In the genomic region with DNA sequence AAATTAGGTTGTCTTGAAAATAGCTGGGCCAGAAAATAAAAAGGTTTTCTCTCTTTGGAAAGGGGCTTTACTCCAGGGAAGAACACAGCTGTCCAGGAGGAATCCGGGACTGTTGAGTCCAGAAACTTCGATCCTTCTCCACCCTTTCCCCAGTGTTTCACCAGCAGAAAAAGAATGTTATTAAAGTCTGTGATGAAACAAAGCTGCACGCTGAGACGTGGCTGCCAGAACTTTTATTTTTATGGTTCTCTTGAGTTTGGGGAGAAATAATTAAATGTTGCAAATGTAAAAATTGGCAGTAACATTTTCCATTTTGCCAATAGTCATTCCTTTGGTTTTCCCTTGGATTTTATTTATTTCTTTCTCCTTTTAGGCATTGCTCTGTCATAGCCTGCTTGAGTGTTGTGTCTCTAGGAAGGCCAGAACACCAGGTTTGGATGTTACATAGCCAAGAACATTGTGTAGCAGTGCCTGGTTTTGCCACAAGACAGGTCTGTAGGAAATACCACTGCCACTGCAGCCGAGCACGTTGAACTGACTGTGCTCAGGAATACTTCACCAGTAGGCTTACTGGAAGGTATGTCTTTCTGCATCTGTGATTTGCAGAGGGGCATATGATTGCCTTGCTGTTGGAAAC, we compare ENCODE assay signal across 19 cellular contexts.
A peak's percentile ranks its signal among the peaks of the same experiment; 100 is the strongest.
DNase-seq lines count a peak whose midpoint lies in the region; ATAC-seq and TF ChIP-seq lines count a peak whose summit lies in the region.
"Had no signal": no experiment of that assay in that cellular context is flagged by ENCODE, and none has a peak within 500 bp of the region (broad histone marks: within the 10 kb centered on the region; RNA-seq: fewer than 3 reads in every experiment).

No MANE protein-coding gene starts in this region.

- H4K20me1 ChIP-seq in neural progenitor cell (ENCODE audit: low read depth), result peaks cover 88% of the 10 kb centered on the region

- H3K9me3 ChIP-seq in adipocyte (ENCODE audit: control insufficient read depth, low read length) (no peaks in the 10 kb centered on the region), gastroesophageal sphincter (peaks cover 0 to 4% (median 0%) of the 10 kb centered on the region in 3 donors), neural progenitor cell (ENCODE audit: low read depth) (no peaks in the 10 kb centered on the region), vagina (no peaks in the 10 kb centered on the region)
- H3K9me3 ChIP-seq: adrenal gland, BE2C, Caco-2 had no signal

- no peak overlapping the region for H3K27ac Mint-ChIP-seq in neural progenitor cell
- no peak overlapping the region for H3K27ac Mint-ChIP-seq in activated CD4-positive, alpha-beta T cell treated with anti-CD3 and anti-CD28 coated beads, Interleukin-2, amount 10 ng/mL, durations not matched to agents 7 days and 5 days
- H3K27ac Mint-ChIP-seq in activated T-helper 1 cell treated with anti-CD3 and anti-CD28 coated beads, Interleukin-12 subunit alpha, Interleukin-12 subunit beta, Interleukin-2, Interleukin-4 antibody, amounts not matched to agents 30 ng/mL and 10 ng/mL and 1 ng/mL, durations not matched to agents 14 hours and 24 hours and 36 hours, result no peak overlapping the region
- H3K27ac Mint-ChIP-seq: nephron progenitor cell had no signal

- 54 to 75% methylated on average over 5 to 6 of the region's 6 CpGs for WGBS in gastroesophageal sphincter (ENCODE audit: low coverage in 1 of 2), 2 donors

- H3K9ac ChIP-seq in adipocyte (ENCODE audit: low read length), result peak overlapping the region; percentile 78
- H3K9ac ChIP-seq in neural progenitor cell, result no peak overlapping the region

- peaks cover 8% of the 10 kb centered on the region for H3K9me3 Mint-ChIP-seq in neural progenitor cell
- H3K9me3 Mint-ChIP-seq in activated CD4-positive, alpha-beta T cell treated with anti-CD3 and anti-CD28 coated beads, Interleukin-2, amount 10 ng/mL, durations not matched to agents 7 days and 5 days, result peaks cover under 1% of the 10 kb centered on the region
- H3K9me3 Mint-ChIP-seq in activated T-helper 1 cell treated with anti-CD3 and anti-CD28 coated beads, Interleukin-12 subunit alpha, Interleukin-12 subunit beta, Interleukin-2, Interleukin-4 antibody, amounts not matched to agents 30 ng/mL and 10 ng/mL and 1 ng/mL, durations not matched to agents 14 hours and 24 hours and 36 hours, result no peaks in the 10 kb centered on the region

- peaks cover 100% of the 10 kb centered on the region for H3K79me2 ChIP-seq in neural progenitor cell (ENCODE audit: low read depth)

- H3K4me1 Mint-ChIP-seq in neural progenitor cell, result peaks cover 37% of the 10 kb centered on the region
- no peaks in the 10 kb centered on the region for H3K4me1 Mint-ChIP-seq in activated CD4-positive, alpha-beta T cell treated with anti-CD3 and anti-CD28 coated beads, Interleukin-2, amount 10 ng/mL, durations not matched to agents 7 days and 5 days
- H3K4me1 Mint-ChIP-seq in activated T-helper 1 cell treated with anti-CD3 and anti-CD28 coated beads, Interleukin-12 subunit alpha, Interleukin-12 subunit beta, Interleukin-2, Interleukin-4 antibody, amounts not matched to agents 30 ng/mL and 10 ng/mL and 1 ng/mL, durations not matched to agents 14 hours and 24 hours and 36 hours (ENCODE audit: low read depth), result no peaks in the 10 kb centered on the region

- peak overlapping the region; percentile 64 for H3K4me3 ChIP-seq in adipocyte (ENCODE audit: low read length)
- no peak overlapping the region for H3K4me3 ChIP-seq in gastroesophageal sphincter
- no peak overlapping the region for H3K4me3 ChIP-seq in neural progenitor cell
- H3K4me3 ChIP-seq in vagina, result no peak overlapping the region
- H3K4me3 ChIP-seq: adrenal gland, esophagus muscularis mucosa had no signal

- H3K36me3 ChIP-seq in adipocyte (ENCODE audit: control insufficient read depth, insufficient read depth, low read length, severe bottlenecking) (no peaks in the 10 kb centered on the region), gastroesophageal sphincter (no peaks in the 10 kb centered on the region), neural progenitor cell (no peaks in the 10 kb centered on the region), vagina (no peaks in the 10 kb centered on the region)
- H3K36me3 ChIP-seq: adrenal gland, BE2C, esophagus muscularis mucosa had no signal

- H3K27me3 ChIP-seq in adipocyte (replicated peaks; ENCODE audit: control insufficient read depth, insufficient read depth, low read length), result no peaks in the 10 kb centered on the region
- H3K27me3 ChIP-seq in gastroesophageal sphincter, result no peaks in the 10 kb centered on the region
- no peaks in the 10 kb centered on the region for H3K27me3 ChIP-seq in neural progenitor cell
- H3K27me3 ChIP-seq in vagina, result no peaks in the 10 kb centered on the region
- H3K27me3 ChIP-seq: adrenal gland, BE2C, esophagus muscularis mucosa had no signal

- peaks cover 8% of the 10 kb centered on the region for H3K36me3 Mint-ChIP-seq in neural progenitor cell
- H3K36me3 Mint-ChIP-seq in activated CD4-positive, alpha-beta T cell treated with anti-CD3 and anti-CD28 coated beads, Interleukin-2, amount 10 ng/mL, durations not matched to agents 7 days and 5 days (ENCODE audit: low read depth), result no peaks in the 10 kb centered on the region
- no peaks in the 10 kb centered on the region for H3K36me3 Mint-ChIP-seq in activated T-helper 1 cell treated with anti-CD3 and anti-CD28 coated beads, Interleukin-12 subunit alpha, Interleukin-12 subunit beta, Interleukin-2, Interleukin-4 antibody, amounts not matched to agents 30 ng/mL and 10 ng/mL and 1 ng/mL, durations not matched to agents 14 hours and 24 hours and 36 hours (ENCODE audit: low read depth)

- TF ChIP-seq POLR2A in gastroesophageal sphincter (IDR thresholded peaks at IDR 0.05), result no peak
- TF ChIP-seq POLR2A in vagina (IDR thresholded peaks at IDR 0.05), result no peak

- no peak overlapping the region for H3K4me3 Mint-ChIP-seq in neural progenitor cell
- no peak overlapping the region for H3K4me3 Mint-ChIP-seq in activated CD4-positive, alpha-beta T cell treated with anti-CD3 and anti-CD28 coated beads, Interleukin-2, amount 10 ng/mL, durations not matched to agents 7 days and 5 days
- no peak overlapping the region for H3K4me3 Mint-ChIP-seq in activated T-helper 1 cell treated with anti-CD3 and anti-CD28 coated beads, Interleukin-12 subunit alpha, Interleukin-12 subunit beta, Interleukin-2, Interleukin-4 antibody, amounts not matched to agents 30 ng/mL and 10 ng/mL and 1 ng/mL, durations not matched to agents 14 hours and 24 hours and 36 hours
- H3K4me3 Mint-ChIP-seq: nephron progenitor cell had no signal

- POLR2A ChIA-PET in activated CD4-positive, alpha-beta T cell treated with anti-CD3 and anti-CD28 coated beads, Interleukin-2, amount 10 ng/mL, durations not matched to agents 7 days and 5 days (lab: Charles Lee), result no interaction called here

- no peak overlapping the region for H3K4me2 ChIP-seq in neural progenitor cell

- H3K27ac ChIP-seq in gastroesophageal sphincter (peak overlapping the region in 1 of 4 donors; percentile 6), neural progenitor cell (peak overlapping the region; percentile 38), vagina (peak overlapping the region; percentile 56)
- H3K27ac ChIP-seq: adrenal gland had no signal

- no peak for TF ChIP-seq EP300 in gastroesophageal sphincter (IDR thresholded peaks at IDR 0.05)

- DNase-seq in adipocyte (ENCODE audit: low read depth), result no peak
- no peak for DNase-seq in neural progenitor cell (ENCODE audit: low spot score)
- DNase-seq in vagina (ENCODE audit: extremely low spot score in 2 of 2), result no peak
- no peak for DNase-seq in NCI-H748 treated with DMSO at 0.1 percent for 48 hours (lab: John Stamatoyannopoulos, UW)
- no peak for DNase-seq in activated CD4-positive, alpha-beta T cell treated with anti-CD3 and anti-CD28 coated beads, Interleukin-2, amount 10 ng/mL, durations not matched to agents 7 days and 5 days
- DNase-seq in activated T-helper 1 cell treated with anti-CD3 and anti-CD28 coated beads, Interleukin-12 subunit alpha, Interleukin-12 subunit beta, Interleukin-2, Interleukin-4 antibody, amounts not matched to agents 30 ng/mL and 10 ng/mL and 1 ng/mL, durations not matched to agents 14 hours and 24 hours and 36 hours (ENCODE audit: low spot score), result no peak
- DNase-seq: adrenal gland; BE2C; Caco-2; central memory CD4-positive, alpha-beta T cell; EL; GOT3; NCI-H524 treated with DMSO at 0.1 percent for 48 hours; nephron progenitor cell; RPMI8226; substantia nigra; T1000 had no signal

- H3K4me1 ChIP-seq in adipocyte (ENCODE audit: control insufficient read depth, insufficient read depth, low read length) (peaks cover 43% of the 10 kb centered on the region), gastroesophageal sphincter (peaks cover 0 to 8% (median 0%) of the 10 kb centered on the region in 3 donors), neural progenitor cell (peaks cover 58% of the 10 kb centered on the region), vagina (peaks cover 53% of the 10 kb centered on the region)
- H3K4me1 ChIP-seq: adrenal gland, BE2C, Caco-2 had no signal

- peaks cover 10% of the 10 kb centered on the region for H3F3A ChIP-seq in neural progenitor cell (ENCODE audit: low read depth)

- CTCF ChIA-PET in activated CD4-positive, alpha-beta T cell treated with anti-CD3 and anti-CD28 coated beads, Interleukin-2, amount 10 ng/mL, durations not matched to agents 7 days and 5 days (lab: Charles Lee), result no interaction called here

- peaks cover 5% of the 10 kb centered on the region for H3K27me3 Mint-ChIP-seq in neural progenitor cell (ENCODE audit: insufficient read depth, low read depth)
- H3K27me3 Mint-ChIP-seq in activated CD4-positive, alpha-beta T cell treated with anti-CD3 and anti-CD28 coated beads, Interleukin-2, amount 10 ng/mL, durations not matched to agents 7 days and 5 days, result peaks cover 3% of the 10 kb centered on the region
- H3K27me3 Mint-ChIP-seq in activated T-helper 1 cell treated with anti-CD3 and anti-CD28 coated beads, Interleukin-12 subunit alpha, Interleukin-12 subunit beta, Interleukin-2, Interleukin-4 antibody, amounts not matched to agents 30 ng/mL and 10 ng/mL and 1 ng/mL, durations not matched to agents 14 hours and 24 hours and 36 hours (ENCODE audit: insufficient read depth), result peaks cover 2% of the 10 kb centered on the region

- H2AFZ ChIP-seq in neural progenitor cell (replicated peaks), result no peak overlapping the region

- ATAC-seq in gastroesophageal sphincter, result peak; percentile 89

- intact Hi-C loops in vagina (cut with DNase I), result loop anchor here (5.0 kb wide), 1 partner anchor 276 kb away; no protein-coding TSS in a partner anchor
- intact Hi-C loops in activated T-helper 1 cell treated with anti-CD3 and anti-CD28 coated beads, Interleukin-12 subunit alpha, Interleukin-12 subunit beta, Interleukin-2, Interleukin-4 antibody, amounts not matched to agents 30 ng/mL and 10 ng/mL and 1 ng/mL, durations not matched to agents 14 hours and 24 hours and 36 hours (cut with micrococcal nuclease), result no loop called here

- no peak for TF ChIP-seq CTCF in gastroesophageal sphincter (IDR thresholded peaks at IDR 0.05)
- TF ChIP-seq CTCF in neural progenitor cell (IDR thresholded peaks at IDR 0.05), result no peak
- TF ChIP-seq CTCF in vagina (IDR thresholded peaks at IDR 0.05), result no peak
